ENCODE assay signal across 8 cellular contexts in the genomic region with DNA sequence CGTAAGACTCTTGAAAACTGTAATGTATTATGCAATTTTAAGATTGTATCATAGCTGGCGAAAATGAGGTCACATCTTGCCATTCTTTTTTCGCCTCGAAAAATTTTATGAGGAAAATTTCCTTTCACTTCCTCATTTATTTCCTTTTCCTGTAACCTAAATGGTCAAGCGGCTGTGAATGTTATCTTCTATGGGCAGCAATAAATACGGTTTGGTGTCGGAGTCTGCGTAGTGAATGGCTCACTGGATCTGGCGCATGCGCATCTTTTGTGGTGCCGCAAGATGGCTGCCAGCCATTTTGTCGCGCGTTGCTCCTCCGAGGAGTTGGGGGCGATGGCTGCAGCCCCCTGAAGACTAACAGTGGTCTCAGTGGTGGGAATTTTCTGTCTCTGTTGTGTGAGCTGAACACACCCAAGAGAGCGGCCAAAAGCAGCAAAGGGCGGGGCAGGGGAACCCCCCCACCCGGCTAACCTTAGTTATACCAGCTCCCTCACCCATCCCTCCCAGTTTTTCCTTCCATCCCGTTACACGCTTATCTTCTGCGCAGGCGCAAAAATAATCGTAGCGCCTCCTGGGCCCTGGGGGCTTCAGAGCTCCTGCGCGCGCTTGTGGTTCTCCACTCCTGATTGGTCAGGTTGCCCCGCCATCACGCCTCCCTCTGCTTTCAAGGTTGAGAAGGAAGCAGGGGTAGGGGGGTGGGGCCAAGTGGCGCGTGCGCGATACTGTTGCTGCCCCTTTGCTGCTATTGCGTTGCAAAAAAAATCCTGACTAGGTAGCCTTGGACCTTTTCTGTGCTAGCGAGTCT. TPM values are rescaled to one million over a fixed set of nuclear protein-coding genes. Genes with fewer than 3 reads are reported as not detected.
DNase-seq lines count a peak whose midpoint lies in the region; ATAC-seq and TF ChIP-seq lines count a peak whose summit lies in the region.

A gene (plus strand): TSS at position 722 of the 805 bp plus-strand sequence. CDS start 568 bp downstream, outside the sequence.

- TF ChIP-seq CTCF in left ventricle myocardium inferior (IDR thresholded peaks at IDR 0.05; ENCODE audit: borderline replicate concordance) (no peak), progenitor cell of endocrine pancreas (IDR thresholded peaks at IDR 0.05; ENCODE audit: unreplicated experiment) (no peak)

- H3K27me3 Mint-ChIP-seq in T-helper 17 cell = no peaks in the 10 kb centered on the region
- H3K27me3 Mint-ChIP-seq in progenitor cell of endocrine pancreas = no peaks in the 10 kb centered on the region

- no peaks in the 10 kb centered on the region for H3K36me3 ChIP-seq in left ventricle myocardium inferior

- H3K9me3 Mint-ChIP-seq in progenitor cell of endocrine pancreas (ENCODE audit: low read depth) = no peaks in the 10 kb centered on the region

- peak; percentile 83 for TF ChIP-seq POLR2A in GM15510 (IDR thresholded peaks at IDR 0.05; ENCODE audit: borderline replicate concordance, extremely low read depth, insufficient read length)

- peaks cover 37% of the 10 kb centered on the region for H3K4me1 ChIP-seq in left ventricle myocardium inferior

- H3K4me1 Mint-ChIP-seq in T-helper 17 cell (peaks cover 30% of the 10 kb centered on the region), progenitor cell of endocrine pancreas (ENCODE audit: low read depth) (peaks cover 23% of the 10 kb centered on the region)

- H3K9me3 ChIP-seq in T-helper 17 cell (ENCODE audit: control insufficient read depth, low read length, poor library complexity, severe bottlenecking) = no peaks in the 10 kb centered on the region
- no peaks in the 10 kb centered on the region for H3K9me3 ChIP-seq in left ventricle myocardium inferior (replicated peaks)

- H3K4me3 ChIP-seq in left ventricle myocardium inferior = peak within 1 kb of the TSS; percentile 89

- ATAC-seq in HG02885 (IDR thresholded peaks at IDR 0.05; ENCODE audit: poor library complexity, unreplicated experiment) (peak; percentile 89), T-helper 17 cell (peak; percentile 93)

- H3K4me3 Mint-ChIP-seq in T-helper 17 cell (peak within 1 kb of the TSS; percentile 97), progenitor cell of endocrine pancreas (ENCODE audit: low read depth) (peak within 1 kb of the TSS; percentile 100)

- H3K27ac ChIP-seq in left ventricle myocardium inferior (replicated peaks) = peak within 1 kb of the TSS; percentile 99

- H3K27ac Mint-ChIP-seq in T-helper 17 cell (peak within 1 kb of the TSS; percentile 97), progenitor cell of endocrine pancreas (peak within 1 kb of the TSS; percentile 99)

- H3K27me3 ChIP-seq in left ventricle myocardium inferior (ENCODE audit: low read depth) = no peaks in the 10 kb centered on the region

- DNase-seq in NCI-H1694 treated with DMSO at 0.1 percent for 48 hours (lab: John Stamatoyannopoulos, UW) (peak; percentile 99), T-helper 17 cell (peak; percentile 92 to 98 (median 95)), amygdala (lab: John Stamatoyannopoulos, UW) (peak; percentile 90 to 99 (median 98)), left ventricle myocardium inferior (peak; percentile 100), progenitor cell of endocrine pancreas (ENCODE audit: low spot score, unreplicated experiment) (peak; percentile 95), ureter (ENCODE audit: low spot score) (peak; percentile 100)

- intact Hi-C loops in left ventricle myocardium inferior (cut with micrococcal nuclease) = no loop called here

- no peaks in the 10 kb centered on the region for H3K36me3 Mint-ChIP-seq in T-helper 17 cell (ENCODE audit: low read depth)
- H3K36me3 Mint-ChIP-seq in progenitor cell of endocrine pancreas (ENCODE audit: insufficient read depth) = no peaks in the 10 kb centered on the region

RNA-seq across cellular contexts. Expression of the gene that starts here (rescaled TPM):
- total RNA-seq in T-helper 17 cell (10 to 100 TPM; 36.2 to 38.7 TPM), left ventricle myocardium inferior (22.9 TPM), progenitor cell of endocrine pancreas (38.5 and 42.6 TPM in 2 replicates), ureter (44.7 TPM)

Comparison
In these comparisons a context has a peak if more than half of its experiments do, and no peak if none do; other contexts are left out.
1. Peak in every context shown above with its lines: DNase-seq, ATAC-seq, H3K4me3 ChIP-seq and H3K27ac ChIP-seq.